ENCODE assay signal across 1 cellular context in the genomic region with DNA sequence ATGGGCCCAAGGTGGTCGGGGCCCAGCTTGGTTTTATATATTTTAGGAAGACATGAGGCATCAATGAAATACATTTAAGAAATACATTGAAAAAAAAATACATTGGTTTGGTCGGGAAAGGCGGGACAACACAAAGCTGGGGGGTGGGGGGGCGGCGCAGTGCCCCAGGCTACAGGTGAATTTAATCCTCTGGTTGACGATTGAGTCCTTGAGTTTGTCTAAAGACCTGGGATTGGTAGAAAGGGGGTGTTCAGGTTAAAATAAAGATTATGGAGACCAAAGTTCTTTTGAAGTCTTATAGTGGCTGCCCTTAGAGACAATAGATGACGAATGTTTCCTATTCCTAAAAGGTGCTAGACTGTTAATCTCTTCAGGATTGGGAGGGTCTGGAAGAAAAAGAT.
TF ChIP-seq lines count a peak whose summit lies in the region.

No MANE protein-coding gene starts in this region.

TF ChIP-seq in H1, 55 proteins besides CTCF, POLR2A, EP300 and RAD21:
- TF ChIP-seq BRCA1 (IDR thresholded peaks at IDR 0.05; ENCODE audit: low read depth, low read length), result no peak
